Comparison of ENCODE assay signal across 9 cellular contexts in the genomic region with DNA sequence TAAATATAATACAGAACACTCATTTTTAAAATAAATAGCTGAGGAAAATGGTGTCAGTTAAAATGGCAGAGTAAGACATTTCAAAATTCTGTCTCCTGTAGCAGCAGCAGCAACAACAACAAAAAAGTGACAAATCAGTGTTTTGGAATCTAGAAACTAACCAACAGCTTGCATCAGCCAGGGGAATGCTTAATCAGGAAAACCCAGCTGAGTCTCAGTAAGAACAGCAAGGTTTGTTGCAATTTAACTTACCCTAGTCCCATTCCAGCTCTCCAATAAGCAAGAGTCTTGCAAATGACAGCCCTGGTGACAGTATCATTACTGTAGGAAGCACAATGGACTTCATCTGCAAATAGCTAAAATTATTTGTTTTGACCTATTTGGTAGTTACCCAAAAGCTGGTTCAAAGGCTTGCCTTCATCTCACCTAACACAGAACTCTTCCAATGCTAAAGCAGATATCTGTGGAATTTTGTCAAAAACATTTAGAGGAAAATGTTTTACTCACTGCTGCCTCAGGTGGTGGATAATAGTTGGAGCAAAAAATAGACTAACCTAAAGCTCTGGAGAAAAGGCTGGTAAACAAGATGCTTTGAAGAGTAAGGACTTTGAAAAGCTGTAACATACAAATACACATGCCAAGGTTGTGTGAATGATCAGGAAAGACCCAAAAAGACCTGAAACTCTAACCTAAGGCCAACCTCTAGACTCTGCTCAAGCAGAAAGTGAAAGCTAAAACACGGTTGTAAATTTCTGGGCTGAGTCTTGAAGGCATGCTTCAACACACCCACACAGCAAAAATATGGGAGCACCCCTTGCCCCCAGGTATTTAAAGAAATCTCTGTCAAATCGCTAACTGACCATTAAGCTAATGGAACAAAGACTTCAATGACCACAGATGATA. TPM values are rescaled to one million over a fixed set of nuclear protein-coding genes. Genes with fewer than 3 reads are reported as not detected.
A peak's percentile ranks its signal among the peaks of the same experiment; 100 is the strongest.
DNase-seq lines count a peak whose midpoint lies in the region; ATAC-seq and TF ChIP-seq lines count a peak whose summit lies in the region.
"Had no signal": no experiment of that assay in that cellular context is flagged by ENCODE, and none has a peak within 500 bp of the region (broad histone marks: within the 10 kb centered on the region; RNA-seq: fewer than 3 reads in every experiment).

No MANE protein-coding gene starts in this region.

- DNase-seq in AG20443 (ENCODE audit: low spot score) = peak; percentile 63
- DNase-seq in epithelial cell of esophagus (ENCODE audit: low read depth) = no peak
- no peak for DNase-seq in SK-N-DZ (ENCODE audit: low spot score)
- no peak for DNase-seq in NCI-H526 treated with DMSO at 0.1 percent for 48 hours (lab: John Stamatoyannopoulos, UW)
- no peak for DNase-seq in germinal center (ENCODE audit: low spot score)
- DNase-seq in activated CD4-positive, alpha-beta T cell treated with anti-CD3 and anti-CD28 coated beads for 1 hour = no peak
- DNase-seq: right cardiac atrium had no signal

- peak; percentile 79 for ATAC-seq in GM19452 (IDR thresholded peaks at IDR 0.05; ENCODE audit: unreplicated experiment)
- peak; percentile 52 for ATAC-seq in HG03558 (IDR thresholded peaks at IDR 0.05; ENCODE audit: extremely low read depth, unreplicated experiment)
- ATAC-seq: right cardiac atrium had no signal

- TF ChIP-seq CTCF in epithelial cell of esophagus (IDR thresholded peaks at IDR 0.05; ENCODE audit: insufficient read depth, low read depth, low read length, missing control alignments) = peak; percentile 46

- no peak overlapping the region for H3K4me3 ChIP-seq in epithelial cell of esophagus (ENCODE audit: low read length)

RNA-seq across cellular contexts. Expression of gene ARHGAP22, which starts 9.9 kb away (rescaled TPM):
- 9.1 and 10.3 TPM in 2 replicates for polyA plus RNA-seq in SK-N-DZ (2014; cell fraction: cytosol; rRNA removed)
- polyA plus RNA-seq in SK-N-DZ (2014; cell fraction: nucleus; rRNA removed) = 14.3 and 16.5 TPM in 2 replicates
